In the genomic region with DNA sequence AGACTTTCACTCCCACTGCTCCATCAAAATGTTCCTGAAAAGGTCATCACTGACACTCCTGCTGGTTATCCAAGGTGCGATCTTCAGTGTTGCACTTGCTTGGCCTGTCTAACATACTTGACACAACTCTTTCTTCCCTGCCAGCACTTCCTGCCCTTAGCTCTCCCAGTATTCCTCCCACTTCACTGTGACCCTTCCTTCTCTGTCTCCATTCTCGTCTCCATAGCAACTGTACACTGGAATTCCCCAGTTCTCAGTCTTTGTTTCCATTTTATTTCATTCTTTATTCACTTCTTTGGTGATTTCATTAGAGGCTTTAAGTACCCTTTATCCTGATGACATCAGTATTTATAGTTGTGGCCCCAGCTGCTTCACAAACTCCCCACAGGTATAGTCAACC, we compare ENCODE assay signal across 1 cellular context.
TF ChIP-seq lines count a peak whose summit lies in the region.

No MANE protein-coding gene starts in this region.

TF ChIP-seq in SK-N-SH, 30 proteins besides CTCF, POLR2A, EP300 and RAD21 (continued from another document):
- TF ChIP-seq, protein P1, sequence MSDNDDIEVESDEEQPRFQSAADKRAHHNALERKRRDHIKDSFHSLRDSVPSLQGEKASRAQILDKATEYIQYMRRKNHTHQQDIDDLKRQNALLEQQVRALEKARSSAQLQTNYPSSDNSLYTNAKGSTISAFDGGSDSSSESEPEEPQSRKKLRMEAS (IDR thresholded peaks at IDR 0.05; ENCODE audit: low read depth): no peak
- no peak for TF ChIP-seq SIN3A (IDR thresholded peaks at IDR 0.05; ENCODE audit: borderline replicate concordance, low read depth, low read length)
- no peak for TF ChIP-seq MEF2A (IDR thresholded peaks at IDR 0.05; ENCODE audit: borderline replicate concordance, low read depth)
- no peak for TF ChIP-seq TAF1 (IDR thresholded peaks at IDR 0.05; ENCODE audit: borderline replicate concordance, low read depth, low read length)
- no peak for TF ChIP-seq NFIC (IDR thresholded peaks at IDR 0.05; ENCODE audit: borderline replicate concordance)
- TF ChIP-seq, protein P2, sequence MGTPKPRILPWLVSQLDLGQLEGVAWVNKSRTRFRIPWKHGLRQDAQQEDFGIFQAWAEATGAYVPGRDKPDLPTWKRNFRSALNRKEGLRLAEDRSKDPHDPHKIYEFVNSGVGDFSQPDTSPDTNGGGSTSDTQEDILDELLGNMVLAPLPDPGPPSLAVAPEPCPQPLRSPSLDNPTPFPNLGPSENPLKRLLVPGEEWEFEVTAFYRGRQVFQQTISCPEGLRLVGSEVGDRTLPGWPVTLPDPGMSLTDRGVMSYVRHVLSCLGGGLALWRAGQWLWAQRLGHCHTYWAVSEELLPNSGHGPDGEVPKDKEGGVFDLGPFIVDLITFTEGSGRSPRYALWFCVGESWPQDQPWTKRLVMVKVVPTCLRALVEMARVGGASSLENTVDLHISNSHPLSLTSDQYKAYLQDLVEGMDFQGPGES (IDR thresholded peaks at IDR 0.05; ENCODE audit: low read depth, low read length): no peak
- no peak for TF ChIP-seq FOSL2 (IDR thresholded peaks at IDR 0.05; ENCODE audit: borderline replicate concordance, low read depth)
- no peak for TF ChIP-seq GATA2 (CRISPR knock-in tag; IDR thresholded peaks at IDR 0.05)
- TF ChIP-seq RXRA (IDR thresholded peaks at IDR 0.05; ENCODE audit: borderline replicate concordance, low read depth): no peak
